Comparison of ENCODE assay signal across 1 cellular context in genomic region chr7:4957847-4958476, GRCh38.
TF ChIP-seq lines count a peak whose summit lies in the region.

No MANE protein-coding gene starts in this region.

TF ChIP-seq in WTC11, 78 proteins besides CTCF, POLR2A, EP300 and RAD21 (continued from another document):
- TF ChIP-seq AFF4 (CRISPR knock-in tag; IDR thresholded peaks at IDR 0.05; ENCODE audit: borderline replicate concordance) (no peak), SMAD3 (CRISPR knock-in tag; IDR thresholded peaks at IDR 0.05; ENCODE audit: borderline replicate concordance) (no peak), MLX (CRISPR knock-in tag; IDR thresholded peaks at IDR 0.05) (no peak), MYBL2 (CRISPR knock-in tag; IDR thresholded peaks at IDR 0.05) (no peak), ZBTB21 (CRISPR knock-in tag; IDR thresholded peaks at IDR 0.05; ENCODE audit: borderline replicate concordance) (no peak), CREB1 (CRISPR knock-in tag; IDR thresholded peaks at IDR 0.05) (no peak), CREM (CRISPR knock-in tag; IDR thresholded peaks at IDR 0.05) (no peak), NR2C2 (CRISPR knock-in tag; IDR thresholded peaks at IDR 0.05) (no peak), MAX (CRISPR knock-in tag; IDR thresholded peaks at IDR 0.05) (no peak)
TF ChIP-seq in WTC11: peak in this region for 0.
